In genomic region chr7:12686234-12686893, GRCh38 we compare ENCODE assay signal across 1 cellular context.
TF ChIP-seq lines count a peak whose summit lies in the region.

No MANE protein-coding gene starts in this region.

TF ChIP-seq in K562, 482 proteins besides CTCF, POLR2A, EP300 and RAD21 (continued from another document and continues in another):
- TF ChIP-seq ZBTB40 (IDR thresholded peaks at IDR 0.05), result peak; percentile 64
- no peak for TF ChIP-seq ZBTB40 (CRISPR knock-in tag; IDR thresholded peaks at IDR 0.05)
- no peak for TF ChIP-seq RREB1 (CRISPR knock-in tag; IDR thresholded peaks at IDR 0.05)
- no peak; the same call in 1 of the 2 replicates for TF ChIP-seq ZBTB26 (CRISPR knock-in tag; IDR thresholded peaks at IDR 0.05)
- no peak for TF ChIP-seq NR0B1 (IDR thresholded peaks at IDR 0.05; ENCODE audit: partially characterized antibody)
- TF ChIP-seq NCOR1 (IDR thresholded peaks at IDR 0.05), result peak; percentile 70
- peak; percentile 91 to 94 for TF ChIP-seq SIN3A (IDR thresholded peaks at IDR 0.05; ENCODE audit: borderline replicate concordance in 2 of 2, control insufficient read depth in 1 of 2, low read depth in 2 of 2, low read length in 2 of 2)
- TF ChIP-seq TFE3 (CRISPR knock-in tag; IDR thresholded peaks at IDR 0.05), result peak; percentile 38; the same call in 1 of the 2 replicates
- TF ChIP-seq FOXA1 (IDR thresholded peaks at IDR 0.05; ENCODE audit: borderline replicate concordance), result no peak
- peak; percentile 88 for TF ChIP-seq NR2C2 (CRISPR knock-in tag; IDR thresholded peaks at IDR 0.05)
- TF ChIP-seq NR2C2 (tag; IDR thresholded peaks at IDR 0.05), result peak; percentile 94
- peak; percentile 67 for TF ChIP-seq SMAD3 (CRISPR knock-in tag; conservative IDR thresholded peaks at IDR 0.05)
- TF ChIP-seq ZNF512 (tag; IDR thresholded peaks at IDR 0.05), result no peak
- TF ChIP-seq ATF7 (IDR thresholded peaks at IDR 0.05), result peak; percentile 88
- TF ChIP-seq SRSF7 (optimal IDR thresholded peaks at IDR 0.05; ENCODE audit: low read depth, low read length), result no peak
- TF ChIP-seq ZSCAN29 (IDR thresholded peaks at IDR 0.05), result no peak; the same call in none of the 2 replicates
- peak; percentile 69; the same call in 1 of the 2 replicates for TF ChIP-seq THAP12 (CRISPR knock-in tag; IDR thresholded peaks at IDR 0.05)
- peak; percentile 94; the same call in 1 of the 2 replicates for TF ChIP-seq KLF13 (tag; IDR thresholded peaks at IDR 0.05; ENCODE audit: borderline replicate concordance, low read depth)
- TF ChIP-seq LARP7 (IDR thresholded peaks at IDR 0.05), result no peak
- TF ChIP-seq TEAD4 (IDR thresholded peaks at IDR 0.05; ENCODE audit: low read length), result peak; percentile 52; the same call in 1 of the 2 replicates
- TF ChIP-seq TEAD4 (CRISPR knock-in tag; IDR thresholded peaks at IDR 0.05; ENCODE audit: borderline replicate concordance), result no peak
- TF ChIP-seq MNT (conservative IDR thresholded peaks at IDR 0.05), result peak; percentile 86 to 90
- peak in 1 of 2 experiments; percentile 39; a peak in 2 of 4 replicates for TF ChIP-seq FOXK2 (conservative IDR thresholded peaks at IDR 0.05 in 1 of 2, IDR thresholded peaks at IDR 0.05 in 1 of 2; ENCODE audit: low read depth in 2 of 2)
- peak; percentile 95 for TF ChIP-seq ETV5 (CRISPR knock-in tag; IDR thresholded peaks at IDR 0.05; ENCODE audit: low read depth)
- no peak for TF ChIP-seq ZNF668 (CRISPR knock-in tag; IDR thresholded peaks at IDR 0.05)
- TF ChIP-seq POLR2H (tag; IDR thresholded peaks at IDR 0.05; ENCODE audit: low read depth), result peak; percentile 45; the same call in 1 of the 2 replicates
- TF ChIP-seq TCF7L2 (IDR thresholded peaks at IDR 0.05; ENCODE audit: low read depth, low read length), result peak; percentile 27; the same call in 1 of the 2 replicates
- TF ChIP-seq CTBP1 (IDR thresholded peaks at IDR 0.05; ENCODE audit: borderline replicate concordance), result peak; percentile 71
- no peak for TF ChIP-seq CBX2 (IDR thresholded peaks at IDR 0.05; ENCODE audit: insufficient read depth, low read length, poor library complexity, severe bottlenecking)
- no peak for TF ChIP-seq GATA2 (CRISPR knock-in tag; IDR thresholded peaks at IDR 0.05)
